In genomic region chr20:31566658-31567379, GRCh38 we compare ENCODE assay signal across 8 cellular contexts. TPM values are rescaled to one million over a fixed set of nuclear protein-coding genes. Genes with fewer than 3 reads are reported as not detected.
DNase-seq lines count a peak whose midpoint lies in the region; ATAC-seq, FAIRE-seq and TF ChIP-seq lines count a peak whose summit lies in the region.

No MANE protein-coding gene starts in this region.

- intact Hi-C loops in HepG2 (cut with micrococcal nuclease; ENCODE audit: unreplicated experiment) (no loop called here), right lobe of liver (cut with DNase I) (loop anchor here in 1 of 2 donors (5.0 kb wide), 1 partner anchor 45 kb away; no protein-coding TSS in a partner anchor)

- H2BK12ac ChIP-seq in H1 (ENCODE audit: low read depth, low read length): peak overlapping the region; percentile 60; the same call in 1 of the 2 replicates

- H3K9me3 ChIP-seq in HepG2 (ENCODE audit: low read length): no peaks in the 10 kb centered on the region
- no peaks in the 10 kb centered on the region for H3K9me3 ChIP-seq in right lobe of liver
- no peaks in the 10 kb centered on the region for H3K9me3 ChIP-seq in NT2/D1 (ENCODE audit: insufficient read depth, low read length)
- H3K9me3 ChIP-seq in H1 (ENCODE audit: insufficient read depth in 2 of 2, low read depth in 1 of 2, low read length in 1 of 2): no peaks in the 10 kb centered on the region
- no peaks in the 10 kb centered on the region for H3K9me3 ChIP-seq in suprapubic skin

- H2AFZ ChIP-seq in HepG2 (ENCODE audit: low read length): no peak overlapping the region
- H2AFZ ChIP-seq in H1 (ENCODE audit: low read length): no peak overlapping the region

- H2BK15ac ChIP-seq in H1 (ENCODE audit: low read length): no peak overlapping the region

- H3K23me2 ChIP-seq in H1 (ENCODE audit: low read depth, low read length): no peaks in the 10 kb centered on the region

- peak overlapping the region; percentile 57 for H4K91ac ChIP-seq in H1 (replicated peaks; ENCODE audit: insufficient read length, low read length)

- TF ChIP-seq POLR2A in HepG2 (IDR thresholded peaks at IDR 0.05; ENCODE audit: insufficient read depth in 1 of 2, low read depth in 2 of 2, low read length in 2 of 2) (no peak; a peak in 1 of 4 replicates), right lobe of liver (IDR thresholded peaks at IDR 0.05) (no peak), H1 (IDR thresholded peaks at IDR 0.05; ENCODE audit: control extremely low read depth in 1 of 2, low read depth in 2 of 2, low read length in 2 of 2) (peak in 1 of 2 experiments; percentile 15; a peak in 2 of 3 replicates), suprapubic skin (IDR thresholded peaks at IDR 0.05) (no peak)

- H4K20me1 ChIP-seq in HepG2 (ENCODE audit: insufficient read depth, low read length) (no peaks in the 10 kb centered on the region), H1 (replicated peaks in 1 of 2; ENCODE audit: control insufficient read depth in 1 of 2, insufficient read depth in 2 of 2, low read length in 2 of 2) (peaks cover 0 to 1% of the 10 kb centered on the region in 2 experiments)

- H4K5ac ChIP-seq in H1 (ENCODE audit: insufficient read length, low read depth, low read length): no peak overlapping the region

- no peak overlapping the region for H2BK20ac ChIP-seq in H1 (ENCODE audit: low read length)

- H3K23ac ChIP-seq in H1 (ENCODE audit: insufficient read length): no peak overlapping the region

- TF ChIP-seq CTCF in HepG2 (CRISPR knock-in tag; IDR thresholded peaks at IDR 0.05): no peak; the same call in 1 of the 2 replicates
- TF ChIP-seq CTCF in right lobe of liver (IDR thresholded peaks at IDR 0.05): no peak
- no peak for TF ChIP-seq CTCF in H1 (IDR thresholded peaks at IDR 0.05; ENCODE audit: control extremely low read depth in 1 of 3, insufficient read depth in 1 of 3, low read depth in 1 of 3, low read length in 3 of 3)
- no peak for TF ChIP-seq CTCF in suprapubic skin (IDR thresholded peaks at IDR 0.05)

- no peak overlapping the region for H2BK120ac ChIP-seq in H1 (replicated peaks; ENCODE audit: low read depth, low read length)

- CTCF ChIA-PET in HepG2 (lab: Yijun Ruan, JAX; ENCODE audit: low intra/inter-chr PET ratio, low total read pairs): interaction anchor here (0.7 to 7.7 kb wide), 3 partner anchors 45 to 48 kb away, joined by 3 to 335 read pairs (median 5); no protein-coding TSS in a partner anchor
- CTCF ChIA-PET in H1 (lab: Charles Lee; ENCODE audit: partially characterized antibody): interaction anchor here (0.6 to 30.5 kb wide), 11 partner anchors 9 to 177 kb away, joined by 3 to 1559 read pairs (median 8); partner anchors contain the start of gene ID1

- H3K14ac ChIP-seq in H1 (ENCODE audit: insufficient read length): no peak overlapping the region

- no peak overlapping the region for H3K4ac ChIP-seq in H1 (replicated peaks; ENCODE audit: insufficient read length, low read depth, low read length)

- peaks cover 42 to 56% of the 10 kb centered on the region in 2 experiments for H3K36me3 ChIP-seq in HepG2 (replicated peaks in 1 of 2; ENCODE audit: control insufficient read depth in 1 of 2, insufficient read depth in 2 of 2, low read length in 2 of 2)
- peaks cover 0 to 27% (median 13%) of the 10 kb centered on the region in 4 donors for H3K36me3 ChIP-seq in right lobe of liver
- H3K36me3 ChIP-seq in NT2/D1 (ENCODE audit: insufficient read depth, insufficient read length, low read length): peaks cover 81% of the 10 kb centered on the region
- peaks cover 13 to 42% (median 26%) of the 10 kb centered on the region in 4 experiments for H3K36me3 ChIP-seq in H1 (ENCODE audit: control insufficient read depth in 2 of 4, insufficient read depth in 4 of 4, low read length in 3 of 4)
- no peaks in the 10 kb centered on the region for H3K36me3 ChIP-seq in urinary bladder (ENCODE audit: insufficient read depth)
- H3K36me3 ChIP-seq in suprapubic skin: peaks cover 56% of the 10 kb centered on the region

- peak overlapping the region; percentile 81 for H2BK5ac ChIP-seq in H1 (ENCODE audit: low read depth, low read length)

- no peak overlapping the region for H3K4me2 ChIP-seq in HepG2 (ENCODE audit: low read depth, low read length)
- H3K4me2 ChIP-seq in H1 (ENCODE audit: insufficient read depth in 1 of 2, low read depth in 2 of 2, low read length in 2 of 2): peak overlapping the region in 1 of 2 experiments; percentile 25; a peak in 1 of 4 replicates

- no TSS peak for BruUV-seq in HepG2 (replicated peaks; lab: Mats Ljungman, UMichigan)

- no peak overlapping the region for H4K8ac ChIP-seq in H1 (ENCODE audit: extremely low read depth, insufficient read depth, low read length)

- no peaks in the 10 kb centered on the region for H3K79me1 ChIP-seq in H1 (ENCODE audit: low read depth, low read length)

- peak overlapping the region; percentile 83 for H3K18ac ChIP-seq in H1 (ENCODE audit: extremely low read depth, low read length)

- DNase-seq in HepG2 (ENCODE audit: low spot score) (no peak), right lobe of liver (no peak), NT2/D1 (ENCODE audit: low read depth, low spot score) (no peak), H1 (ENCODE audit: low read depth in 1 of 2, low spot score in 2 of 2) (peak in 1 of 2 experiments; percentile 56), suprapubic skin (ENCODE audit: low spot score in 2 of 2) (no peak), HCEC 1CT (no peak)

- 94% methylated on average over 14 of the region's 14 CpGs for WGBS in HepG2 (ENCODE audit: low lambda C conversion rate)
- 73% methylated on average over 5 of the region's 14 CpGs for WGBS in right lobe of liver (ENCODE audit: insufficient coverage, low coverage, low lambda C conversion rate, missing lambda C conversion rate)
- 76% methylated on average over 14 of the region's 14 CpGs; no CpG with 5 or more reads in 1 of the 2 experiments for WGBS in H1 (ENCODE audit: extremely low coverage in 1 of 2, insufficient coverage in 1 of 2, insufficient read length in 1 of 2, insufficient replicate concordance in 2 of 2, low coverage in 1 of 2, low lambda C conversion rate in 2 of 2, missing lambda C conversion rate in 1 of 2), 2 experiments
- WGBS in urinary bladder: 82% methylated on average over 14 of the region's 14 CpGs
- WGBS in suprapubic skin: 57% methylated on average over 13 of the region's 14 CpGs

- H3K4me1 ChIP-seq in HepG2 (ENCODE audit: insufficient read depth, low read length): peaks cover 52% of the 10 kb centered on the region
- H3K4me1 ChIP-seq in right lobe of liver: peaks cover 0 to 29% (median 10%) of the 10 kb centered on the region in 4 donors
- H3K4me1 ChIP-seq in NT2/D1 (ENCODE audit: insufficient read depth, insufficient read length): peaks cover 10% of the 10 kb centered on the region
- H3K4me1 ChIP-seq in H1 (replicated peaks in 1 of 4; ENCODE audit: control insufficient read depth in 3 of 4, insufficient read depth in 4 of 4, low read length in 3 of 4): peaks cover 9 to 27% (median 16%) of the 10 kb centered on the region in 4 experiments
- no peaks in the 10 kb centered on the region for H3K4me1 ChIP-seq in urinary bladder (ENCODE audit: insufficient read depth)
- H3K4me1 ChIP-seq in suprapubic skin: peaks cover 79% of the 10 kb centered on the region

- ATAC-seq in HepG2: no peak
- no peak for ATAC-seq in right lobe of liver
- ATAC-seq in HG02763 (IDR thresholded peaks at IDR 0.05; ENCODE audit: unreplicated experiment): no peak

- in situ Hi-C loops in HepG2 (cut with HindIII; ENCODE audit: extremely low pct_ligation_motif_present, low pct_unique_long_range_greater_than_20kb): loop anchor here (10.0 kb wide), 1 partner anchor 158 kb away; the partner anchor contains the start of gene BCL2L1

- H3K4me3 ChIP-seq in HepG2 (replicated peaks in 1 of 3; ENCODE audit: insufficient read depth in 1 of 3, low read depth in 2 of 3, low read length in 3 of 3) (no peak overlapping the region), right lobe of liver (no peak overlapping the region), NT2/D1 (ENCODE audit: insufficient read length, low read depth) (no peak overlapping the region), H1 (ENCODE audit: extremely low read depth in 1 of 4, insufficient read depth in 2 of 4, low read depth in 3 of 4, low read length in 4 of 4) (no peak overlapping the region), urinary bladder (ENCODE audit: low read depth, low read length) (no peak overlapping the region), suprapubic skin (no peak overlapping the region)

- no peak overlapping the region for H2AK5ac ChIP-seq in H1 (ENCODE audit: low read depth, low read length)

- TF ChIP-seq RAD21 in HepG2 (CRISPR knock-in tag; IDR thresholded peaks at IDR 0.05) (peak; percentile 4; the same call in 1 of the 2 replicates), H1 (IDR thresholded peaks at IDR 0.05 in 1 of 2, conservative IDR thresholded peaks at IDR 0.05 in 1 of 2; ENCODE audit: low read depth in 2 of 2, low read length in 2 of 2) (no peak)

- H3K9ac ChIP-seq in HepG2 (ENCODE audit: insufficient read depth, low read depth, low read length) (no peak overlapping the region), NT2/D1 (ENCODE audit: insufficient read length, low read depth) (peak overlapping the region; percentile 21), H1 (replicated peaks in 1 of 4; ENCODE audit: extremely low read depth in 1 of 4, low read depth in 3 of 4, low read length in 3 of 4) (no peak overlapping the region)

- FAIRE-seq in HepG2 (lab: Jason Lieb, UNC): no peak
- no peak for FAIRE-seq in H1 (lab: Jason Lieb, UNC)

- no peaks in the 10 kb centered on the region for H3K27me3 ChIP-seq in HepG2 (ENCODE audit: control insufficient read depth in 1 of 2, insufficient read depth in 2 of 2, low read length in 2 of 2)
- H3K27me3 ChIP-seq in right lobe of liver: no peaks in the 10 kb centered on the region
- H3K27me3 ChIP-seq in NT2/D1 (ENCODE audit: insufficient read depth, insufficient read length): no peaks in the 10 kb centered on the region
- H3K27me3 ChIP-seq in H1 (replicated peaks in 1 of 4; ENCODE audit: control insufficient read depth in 3 of 4, extremely low read depth in 1 of 4, insufficient read depth in 3 of 4, low read length in 3 of 4): no peaks in the 10 kb centered on the region
- H3K27me3 ChIP-seq in suprapubic skin: no peaks in the 10 kb centered on the region

- H3K56ac ChIP-seq in H1 (replicated peaks; ENCODE audit: insufficient read length, low read depth, low read length): no peak overlapping the region

- H3K27ac ChIP-seq in HepG2 (ENCODE audit: extremely low read length, insufficient read depth, low read length): no peak overlapping the region
- H3K27ac ChIP-seq in right lobe of liver: no peak overlapping the region
- H3K27ac ChIP-seq in H1 (ENCODE audit: low read depth, low read length): no peak overlapping the region
- peak overlapping the region; percentile 72 for H3K27ac ChIP-seq in urinary bladder (ENCODE audit: low read depth)
- H3K27ac ChIP-seq in suprapubic skin: no peak overlapping the region

- POLR2A ChIA-PET in HepG2 (lab: Yijun Ruan, JAX): interaction anchor here (1.2 to 16.4 kb wide), 4 partner anchors 11 to 54 kb away, joined by 3 to 1427 read pairs (median 4); partner anchors contain the start of gene ID1
- POLR2A ChIA-PET in H1 (lab: Charles Lee; ENCODE audit: partially characterized antibody): interaction anchor here (0.8 to 24.3 kb wide), 8 partner anchors 9 to 639 kb away, joined by 3 to 1033 read pairs (median 5); partner anchors contain the start of gene ID1

- no peaks in the 10 kb centered on the region for H3K79me2 ChIP-seq in HepG2 (ENCODE audit: insufficient read depth, low read length)
- no peaks in the 10 kb centered on the region for H3K79me2 ChIP-seq in H1 (ENCODE audit: control insufficient read depth in 1 of 2, insufficient read depth in 2 of 2, low read length in 2 of 2)

- TF ChIP-seq EP300 in HepG2 (IDR thresholded peaks at IDR 0.05; ENCODE audit: low read depth in 2 of 2, low read length in 2 of 2) (no peak), HepG2 (CRISPR knock-in tag; IDR thresholded peaks at IDR 0.05; ENCODE audit: borderline replicate concordance) (no peak), H1 (IDR thresholded peaks at IDR 0.05; ENCODE audit: borderline replicate concordance in 1 of 2, low read depth in 2 of 2, low read length in 2 of 2) (no peak; a peak in 1 of 3 replicates), suprapubic skin (IDR thresholded peaks at IDR 0.05) (no peak)

RNA-seq across cellular contexts. Expression of gene ID1, which starts 38.3 kb away (rescaled TPM):
- total RNA-seq in HepG2 (2016; rRNA removed; fragmentation: Illumina TruSeq; extraction: Trizol) (315 and 419 TPM in 2 replicates), right lobe of liver (100 to 1,000 TPM in 2 of 6 experiments, 10 to 100 TPM in 4; 12.9 to 300 (median 35.0) TPM), urinary bladder (500 TPM), suprapubic skin (100 to 1,000 TPM; 335 to 766 (median 507) TPM)
- total RNA-seq in HepG2 (2016; cell fraction: cytosol; rRNA removed; fragmentation: Illumina TruSeq; extraction: Trizol; ENCODE audit: low read depth): 421 and 422 TPM in 2 replicates
- 297 and 421 TPM in 2 replicates for total RNA-seq in HepG2 (2016; cell fraction: insoluble cytoplasmic fraction; rRNA removed; fragmentation: Illumina TruSeq; extraction: Trizol)
- 329 and 339 TPM in 2 replicates for total RNA-seq in HepG2 (2016; cell fraction: membrane; rRNA removed; fragmentation: Illumina TruSeq; extraction: Trizol)
- total RNA-seq in HepG2 (2016; cell fraction: nucleus; rRNA removed; fragmentation: Illumina TruSeq; extraction: Trizol): 273 and 295 TPM in 2 replicates
- polyA plus RNA-seq in HepG2 (2011; rRNA removed) (258 and 320 TPM in 2 replicates), H1 (2011; rRNA removed) (357 and 566 TPM in 2 replicates), urinary bladder (683 TPM)
- 494 and 1,223 TPM in 2 replicates for polyA plus RNA-seq in HepG2 (2011; cell fraction: cytosol; rRNA removed)
- polyA plus RNA-seq in HepG2 (2011; cell fraction: nucleus; rRNA removed): 541 and 1,398 TPM in 2 replicates
- 119 and 147 TPM in 2 replicates for polyA plus RNA-seq in HepG2 (2012)
- 99.0 and 102 TPM in 2 replicates for polyA plus RNA-seq in HepG2 (2016; cell fraction: cytosol; fragmentation: Illumina TruSeq; extraction: Trizol; ENCODE audit: low read depth)
- 273 and 282 TPM in 2 replicates for polyA plus RNA-seq in HepG2 (2016; cell fraction: insoluble cytoplasmic fraction; fragmentation: Illumina TruSeq; extraction: Trizol; ENCODE audit: low read depth)
- 104 TPM in 2 replicates for polyA plus RNA-seq in HepG2 (2016; cell fraction: membrane; fragmentation: Illumina TruSeq; extraction: Trizol; ENCODE audit: low read depth)
- polyA plus RNA-seq in HepG2 (2016; cell fraction: nucleus; fragmentation: Illumina TruSeq; extraction: Trizol; ENCODE audit: insufficient read depth, low read depth): 496 and 499 TPM in 2 replicates
- polyA minus RNA-seq in HepG2 (2011; rRNA and poly(A)+ RNA removed; ENCODE audit: low replicate concordance): 259 and 709 TPM in 2 replicates
- polyA minus RNA-seq in HepG2 (2011; cell fraction: cytosol; rRNA and poly(A)+ RNA removed): 242 and 434 TPM in 2 replicates
- polyA minus RNA-seq in HepG2 (2011; cell fraction: nucleus; rRNA and poly(A)+ RNA removed): 194 and 456 TPM in 2 replicates
- 120 and 131 TPM in 2 replicates for total RNA-seq in H1 (2021; fragmentation: NEBNext Ultra II Directional; extraction: Animal tissue kit (Norgen Biotek cat#: 25700))
- 348 TPM for polyA plus RNA-seq in H1 (2011; cell fraction: cytosol; rRNA removed)
- polyA plus RNA-seq in H1 (2011; cell fraction: nucleus; rRNA removed): 267 TPM
- polyA plus RNA-seq in H1 (2012, experiment 1 of 2): 86.5 to 154 TPM (median 117 TPM) in 4 replicates
- 207 TPM for polyA plus RNA-seq in H1 (2012, experiment 2 of 2)
- 89.8 TPM for polyA plus RNA-seq in H1 (2013, experiment 1 of 2)
- polyA plus RNA-seq in H1 (2013, experiment 2 of 2): 87.6 TPM
- 27.5 and 45.7 TPM in 2 replicates for polyA minus RNA-seq in H1 (2011; rRNA and poly(A)+ RNA removed)
- polyA minus RNA-seq in H1 (2011; cell fraction: cytosol; rRNA and poly(A)+ RNA removed): 181 TPM
- polyA minus RNA-seq in H1 (2011; cell fraction: nucleus; rRNA and poly(A)+ RNA removed): 200 TPM

RNA-seq across cellular contexts. Expression of gene HM13, which starts 52.6 kb away (rescaled TPM):
- total RNA-seq in HepG2 (2016; rRNA removed; fragmentation: Illumina TruSeq; extraction: Trizol) (68.4 and 118 TPM in 2 replicates), right lobe of liver (100 to 1,000 TPM in 5 of 6 experiments, 10 to 100 TPM in 1; 78.1 to 141 (median 114) TPM), urinary bladder (48.8 TPM), suprapubic skin (10 to 100 TPM; 44.3 to 59.7 (median 54.4) TPM)
- total RNA-seq in HepG2 (2016; cell fraction: cytosol; rRNA removed; fragmentation: Illumina TruSeq; extraction: Trizol; ENCODE audit: low read depth): 46.8 and 55.9 TPM in 2 replicates
- total RNA-seq in HepG2 (2016; cell fraction: insoluble cytoplasmic fraction; rRNA removed; fragmentation: Illumina TruSeq; extraction: Trizol): 71.4 and 118 TPM in 2 replicates
- total RNA-seq in HepG2 (2016; cell fraction: membrane; rRNA removed; fragmentation: Illumina TruSeq; extraction: Trizol): 73.9 and 80.7 TPM in 2 replicates
- total RNA-seq in HepG2 (2016; cell fraction: nucleus; rRNA removed; fragmentation: Illumina TruSeq; extraction: Trizol): 165 and 184 TPM in 2 replicates
- polyA plus RNA-seq in HepG2 (2011; rRNA removed) (243 and 287 TPM in 2 replicates), H1 (2011; rRNA removed) (183 and 189 TPM in 2 replicates), urinary bladder (90.4 TPM)
- polyA plus RNA-seq in HepG2 (2011; cell fraction: cytosol; rRNA removed): 198 and 200 TPM in 2 replicates
- 203 and 206 TPM in 2 replicates for polyA plus RNA-seq in HepG2 (2011; cell fraction: nucleus; rRNA removed)
- polyA plus RNA-seq in HepG2 (2012): 156 and 233 TPM in 2 replicates
- 90.6 and 110 TPM in 2 replicates for polyA plus RNA-seq in HepG2 (2016; cell fraction: cytosol; fragmentation: Illumina TruSeq; extraction: Trizol; ENCODE audit: low read depth)
- polyA plus RNA-seq in HepG2 (2016; cell fraction: insoluble cytoplasmic fraction; fragmentation: Illumina TruSeq; extraction: Trizol; ENCODE audit: low read depth): 129 and 148 TPM in 2 replicates
- polyA plus RNA-seq in HepG2 (2016; cell fraction: membrane; fragmentation: Illumina TruSeq; extraction: Trizol; ENCODE audit: low read depth): 108 and 120 TPM in 2 replicates
- 374 and 382 TPM in 2 replicates for polyA plus RNA-seq in HepG2 (2016; cell fraction: nucleus; fragmentation: Illumina TruSeq; extraction: Trizol; ENCODE audit: insufficient read depth, low read depth)
- 365 and 413 TPM in 2 replicates for polyA minus RNA-seq in HepG2 (2011; rRNA and poly(A)+ RNA removed; ENCODE audit: low replicate concordance)
- 123 and 142 TPM in 2 replicates for polyA minus RNA-seq in HepG2 (2011; cell fraction: cytosol; rRNA and poly(A)+ RNA removed)
- 195 and 210 TPM in 2 replicates for polyA minus RNA-seq in HepG2 (2011; cell fraction: nucleus; rRNA and poly(A)+ RNA removed)
- total RNA-seq in H1 (2021; fragmentation: NEBNext Ultra II Directional; extraction: Animal tissue kit (Norgen Biotek cat#: 25700)): 118 TPM in 2 replicates
- polyA plus RNA-seq in H1 (2011; cell fraction: cytosol; rRNA removed): 125 TPM
- polyA plus RNA-seq in H1 (2011; cell fraction: nucleus; rRNA removed): 156 TPM
- 139 to 179 TPM (median 167 TPM) in 4 replicates for polyA plus RNA-seq in H1 (2012, experiment 1 of 2)
- 235 TPM for polyA plus RNA-seq in H1 (2012, experiment 2 of 2)
- polyA plus RNA-seq in H1 (2013, experiment 1 of 2): 174 TPM
- 181 TPM for polyA plus RNA-seq in H1 (2013, experiment 2 of 2)
- polyA minus RNA-seq in H1 (2011; rRNA and poly(A)+ RNA removed): 182 and 185 TPM in 2 replicates
- 109 TPM for polyA minus RNA-seq in H1 (2011; cell fraction: cytosol; rRNA and poly(A)+ RNA removed)
- polyA minus RNA-seq in H1 (2011; cell fraction: nucleus; rRNA and poly(A)+ RNA removed): 159 TPM

Comparison
In these comparisons a context has a peak if more than half of its experiments do, and no peak if none do; other contexts are left out.
1. Of the 41 proteins assayed by ChIP-seq in both HepG2 and H1: peak only in HepG2: RAD21; only in H1: TCF12; in both: none; in neither: 38; mixed calls (peak in some experiments, not most) for 1.